In genomic region chr2:144324446-144325045, GRCh38 we compare ENCODE assay signal across 11 cellular contexts.
DNase-seq lines count a peak whose midpoint lies in the region; ATAC-seq and TF ChIP-seq lines count a peak whose summit lies in the region.
"Had no signal": no experiment of that assay in that cellular context is flagged by ENCODE, and none has a peak within 500 bp of the region (broad histone marks: within the 10 kb centered on the region; RNA-seq: fewer than 3 reads in every experiment).

No MANE protein-coding gene starts in this region.

- no peak for TF ChIP-seq CTCF in SK-N-SH (IDR thresholded peaks at IDR 0.05)

- H3K36me3 Mint-ChIP-seq in activated T-cell treated with anti-CD3 and anti-CD28 coated beads, Interleukin-2, amount 50 U/mL, for 72 hours (ENCODE audit: insufficient read depth in 2 of 2): peaks cover 8 to 16% of the 10 kb centered on the region in 2 donors

- intact Hi-C loops in left ventricle myocardium superior (cut with micrococcal nuclease) (no loop called here), cardiac septum (cut with DNase I) (no loop called here)

- no peak overlapping the region for H3K4me2 ChIP-seq in SK-N-SH

- peaks cover 83% of the 10 kb centered on the region for H3K4me1 Mint-ChIP-seq in activated T-cell treated with anti-CD3 and anti-CD28 coated beads, Interleukin-2, amount 50 U/mL, for 72 hours (ENCODE audit: low read depth)

- H3K9me3 ChIP-seq in SK-N-SH: no peaks in the 10 kb centered on the region
- H3K9me3 ChIP-seq: right atrium auricular region, suprapubic skin had no signal

- H3K4me1 ChIP-seq in SK-N-SH (ENCODE audit: control insufficient read depth in 1 of 2, insufficient read depth in 2 of 2, low read depth in 1 of 2, low read length in 1 of 2): peaks cover 4 to 8% of the 10 kb centered on the region in 2 experiments; a peak in 3 of 4 replicates

- peaks cover 8% of the 10 kb centered on the region for H3F3A ChIP-seq in SK-N-SH (replicated peaks; ENCODE audit: insufficient read depth)

- H3K9me2 ChIP-seq in SK-N-SH: no peaks in the 10 kb centered on the region

- no peak overlapping the region for H3K4me3 ChIP-seq in SK-N-SH (ENCODE audit: low read depth in 2 of 2, low read length in 1 of 2)
- H3K4me3 ChIP-seq: right atrium auricular region, suprapubic skin had no signal

- H3K27ac Mint-ChIP-seq in activated T-cell treated with anti-CD3 and anti-CD28 coated beads, Interleukin-2, amount 50 U/mL, for 72 hours: peak overlapping the region; percentile 100

- no peaks in the 10 kb centered on the region; the same call in 1 of the 2 replicates for H3K79me2 ChIP-seq in SK-N-SH (ENCODE audit: insufficient read depth)

- CTCF ChIA-PET in SK-N-SH (lab: Yijun Ruan, JAX): interaction anchor here (1.1 to 1.2 kb wide), 2 partner anchors 20 to 566 kb away, joined by 3 to 4 read pairs; no protein-coding TSS in a partner anchor

- peak overlapping the region; percentile 79 to 95 for H3K4me3 Mint-ChIP-seq in activated T-cell treated with anti-CD3 and anti-CD28 coated beads, Interleukin-2, amount 50 U/mL, for 72 hours

- WGBS in SK-N-SH (ENCODE audit: low lambda C conversion rate): 87% methylated on average over 4 of the region's 4 CpGs

- TF ChIP-seq EP300 in SK-N-SH (IDR thresholded peaks at IDR 0.05; ENCODE audit: borderline replicate concordance in 1 of 2, low read depth in 1 of 2, low read length in 1 of 2): no peak

- POLR2A ChIA-PET in SK-N-SH (lab: Yijun Ruan, JAX): interaction anchor here (0.7 kb wide), 1 partner anchor 94 kb away, joined by 3 read pairs; no protein-coding TSS in a partner anchor

- DNase-seq in left ventricle myocardium superior (no peak), cardiac septum (ENCODE audit: low spot score) (no peak), Ammon's horn (ENCODE audit: low spot score) (no peak), SK-N-SH (no peak), superior temporal gyrus (ENCODE audit: extremely low spot score) (no peak)
- DNase-seq in activated T-cell treated with anti-CD3 and anti-CD28 coated beads, Interleukin-2, amount 50 U/mL, for 72 hours: peak; percentile 51 to 58
- no peak for DNase-seq in stimulated activated naive CD8-positive, alpha-beta T cell treated with anti-CD3 and anti-CD28 coated beads, Interleukin-15, Interleukin-2, amounts not matched to agents 100 U/mL and 50 U/mL, for 24 hours
- DNase-seq: head of caudate nucleus had no signal

- H3K36me3 ChIP-seq in SK-N-SH (replicated peaks in 1 of 2; ENCODE audit: control insufficient read depth in 1 of 2, insufficient read depth in 2 of 2, low read length in 1 of 2): no peaks in the 10 kb centered on the region
- H3K36me3 ChIP-seq: right atrium auricular region, suprapubic skin had no signal

- H3K27ac ChIP-seq in SK-N-SH (ENCODE audit: low read depth in 2 of 2, low read length in 1 of 2): no peak overlapping the region
- H3K27ac ChIP-seq: suprapubic skin had no signal

- H3K9me3 Mint-ChIP-seq in activated T-cell treated with anti-CD3 and anti-CD28 coated beads, Interleukin-2, amount 50 U/mL, for 72 hours: peaks cover 0 to under 1% of the 10 kb centered on the region in 2 donors

- no peaks in the 10 kb centered on the region for H4K20me1 ChIP-seq in SK-N-SH (ENCODE audit: insufficient read depth)

- H3K9ac ChIP-seq in SK-N-SH: no peak overlapping the region

- H3K27me3 ChIP-seq in SK-N-SH (ENCODE audit: insufficient read depth): no peaks in the 10 kb centered on the region
- H3K27me3 ChIP-seq: right atrium auricular region, suprapubic skin had no signal

- no peak for TF ChIP-seq RAD21 in SK-N-SH (IDR thresholded peaks at IDR 0.05; ENCODE audit: low read length)

- H3K27me3 Mint-ChIP-seq in activated T-cell treated with anti-CD3 and anti-CD28 coated beads, Interleukin-2, amount 50 U/mL, for 72 hours (ENCODE audit: low read depth): no peaks in the 10 kb centered on the region

- peak; percentile 28 for ATAC-seq in left ventricle myocardium superior
- ATAC-seq in HG03039 (IDR thresholded peaks at IDR 0.05; ENCODE audit: unreplicated experiment): peak; percentile 32
- peak; percentile 76 for ATAC-seq in activated T-cell treated with anti-CD3 and anti-CD28 coated beads, Interleukin-2, amount 50 U/mL, for 72 hours (replicated peaks in 1 of 2)
- peak; percentile 66 for ATAC-seq in stimulated activated naive CD8-positive, alpha-beta T cell treated with anti-CD3 and anti-CD28 coated beads, Interleukin-15, Interleukin-2, amounts not matched to agents 100 U/mL and 50 U/mL, for 24 hours

- no peak overlapping the region for H2AFZ ChIP-seq in SK-N-SH (ENCODE audit: low read depth)

TF ChIP-seq in SK-N-SH, 30 proteins besides CTCF, POLR2A, EP300 and RAD21 (continues in another document):
- TF ChIP-seq USF1 (IDR thresholded peaks at IDR 0.05; ENCODE audit: borderline replicate concordance, low read depth): no peak
- TF ChIP-seq TCF12 (IDR thresholded peaks at IDR 0.05): no peak
- no peak for TF ChIP-seq USF2 (IDR thresholded peaks at IDR 0.05; ENCODE audit: borderline replicate concordance, low read depth, low read length)
- TF ChIP-seq GATA2 (CRISPR knock-in tag; IDR thresholded peaks at IDR 0.05): no peak
- TF ChIP-seq REST (IDR thresholded peaks at IDR 0.05; ENCODE audit: low read depth, low read length): no peak
- no peak for TF ChIP-seq MAX (IDR thresholded peaks at IDR 0.05; ENCODE audit: low read depth)
- TF ChIP-seq YY1 (IDR thresholded peaks at IDR 0.05; ENCODE audit: low read depth): no peak
- TF ChIP-seq FOXJ3 (CRISPR knock-in tag; IDR thresholded peaks at IDR 0.05): no peak
- no peak for TF ChIP-seq POLR2AphosphoS5 (IDR thresholded peaks at IDR 0.05; ENCODE audit: low read depth, low read length)
- TF ChIP-seq JUND (IDR thresholded peaks at IDR 0.05): no peak
- no peak for TF ChIP-seq SIN3A (IDR thresholded peaks at IDR 0.05; ENCODE audit: borderline replicate concordance, low read depth, low read length)
- no peak for TF ChIP-seq TAF1 (IDR thresholded peaks at IDR 0.05; ENCODE audit: borderline replicate concordance, low read depth, low read length)
- TF ChIP-seq RCOR1 (IDR thresholded peaks at IDR 0.05; ENCODE audit: low read length): no peak
- TF ChIP-seq PBX3 (IDR thresholded peaks at IDR 0.05): no peak
- no peak for TF ChIP-seq MXI1 (IDR thresholded peaks at IDR 0.05; ENCODE audit: low read depth, low read length)
- no peak for TF ChIP-seq MEF2A (IDR thresholded peaks at IDR 0.05; ENCODE audit: borderline replicate concordance, low read depth)
- no peak for TF ChIP-seq EZH2phosphoT487 (IDR thresholded peaks at IDR 0.05; ENCODE audit: borderline replicate concordance, low read depth)
- no peak for TF ChIP-seq ELF1 (IDR thresholded peaks at IDR 0.05)
- TF ChIP-seq GABPA (IDR thresholded peaks at IDR 0.05; ENCODE audit: low read depth): no peak

Comparison
In these comparisons a context has a peak if more than half of its experiments do, and no peak if none do; other contexts are left out.
1. DNase-seq: peak in activated T-cell treated with anti-CD3 and anti-CD28 coated beads, Interleukin-2, amount 50 U/mL, for 72 hours (2 of 2); none in left ventricle myocardium superior (single experiment), cardiac septum (single experiment), stimulated activated naive CD8-positive, alpha-beta T cell treated with anti-CD3 and anti-CD28 coated beads, Interleukin-15, Interleukin-2, amounts not matched to agents 100 U/mL and 50 U/mL, for 24 hours (single experiment), Ammon's horn (single experiment), SK-N-SH (single experiment) and superior temporal gyrus (single experiment).
2. Peak in every context shown above with its lines, with median percentiles within 50 percentile points of each other: ATAC-seq.